Comparison of ENCODE assay signal across 8 cellular contexts in the genomic region with DNA sequence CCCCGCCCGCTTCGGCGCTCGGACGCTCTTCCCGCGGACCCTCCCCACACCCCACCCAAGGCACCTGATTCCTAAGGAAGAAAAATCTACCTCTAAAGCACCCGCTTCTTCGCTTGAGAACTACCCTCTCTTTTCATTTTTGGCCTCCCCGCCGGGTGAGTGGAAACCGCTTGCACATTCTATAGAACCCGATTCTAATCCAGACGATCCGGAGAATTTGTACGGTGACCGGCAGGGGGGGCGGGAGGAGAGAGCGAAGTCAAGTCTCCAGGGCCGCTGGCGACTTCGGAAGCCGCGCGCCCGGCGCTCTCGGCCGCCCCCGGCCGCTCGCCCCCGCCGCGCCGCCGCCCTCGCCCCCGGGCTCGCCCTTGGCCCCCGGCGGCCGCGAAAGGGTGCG. TPM values are rescaled to one million over a fixed set of nuclear protein-coding genes. Genes with fewer than 3 reads are reported as not detected.
A peak's percentile ranks its signal among the peaks of the same experiment; 100 is the strongest.
DNase-seq lines count a peak whose midpoint lies in the region; ATAC-seq and TF ChIP-seq lines count a peak whose summit lies in the region.

A gene (plus strand): TSS at position 262 of the 397 bp plus-strand sequence. CDS start 221 bp downstream, outside the sequence.

- intact Hi-C loops in right lobe of liver (cut with DNase I), result no loop called here

- TF ChIP-seq CTCF in AG09309 (IDR thresholded peaks at IDR 0.05; ENCODE audit: control insufficient read depth, insufficient read depth, low read depth, low read length, missing control alignments) (peak; percentile 56), right lobe of liver (IDR thresholded peaks at IDR 0.05) (peak in 3 of 4 donors; percentile 25 to 43 (median 32))

- no peak for DNase-seq in AG09309 (ENCODE audit: low read depth)
- DNase-seq in HK-2 (ENCODE audit: unreplicated experiment), result peak; percentile 36
- peak; percentile 20 for DNase-seq in T-helper 2 cell treated with Interferon-gamma antibody and Interleukin-4, amounts not matched to agents 5 μg/mL and 100 μg/mL, for 36 hours (ENCODE audit: low spot score)
- peak; percentile 73 to 75 (median 74) for DNase-seq in right lobe of liver
- DNase-seq in stimulated activated CD4-positive, alpha-beta T cell treated with anti-CD3 and anti-CD28 coated beads, Interleukin-2, amount 100 ng/mL, for 48 hours, result peak; percentile 23 to 26

- H3K4me1 Mint-ChIP-seq in T-helper 2 cell treated with Interferon-gamma antibody and Interleukin-4, amounts not matched to agents 5 μg/mL and 100 μg/mL, for 36 hours (ENCODE audit: low read depth), result peaks cover 10% of the 10 kb centered on the region

- peaks cover 0 to 5% of the 10 kb centered on the region in 2 donors for H3K4me1 ChIP-seq in duodenal mucosa (ENCODE audit: control insufficient read depth in 1 of 2, insufficient read depth in 2 of 2, low read length in 2 of 2)
- no peaks in the 10 kb centered on the region for H3K4me1 ChIP-seq in right lobe of liver

- under 1% methylated on average over 13 of the region's 46 CpGs for WGBS in right lobe of liver (ENCODE audit: insufficient coverage, low coverage, low lambda C conversion rate, missing lambda C conversion rate)

- peak within 1 kb of the TSS; percentile 65 for H3K4me3 Mint-ChIP-seq in T-helper 2 cell treated with Interferon-gamma antibody and Interleukin-4, amounts not matched to agents 5 μg/mL and 100 μg/mL, for 36 hours

- peaks cover 72% of the 10 kb centered on the region for H3K27me3 Mint-ChIP-seq in T-helper 2 cell treated with Interferon-gamma antibody and Interleukin-4, amounts not matched to agents 5 μg/mL and 100 μg/mL, for 36 hours (ENCODE audit: low read depth)

- no peak within 1 kb of the TSS for H3K27ac Mint-ChIP-seq in T-helper 2 cell treated with Interferon-gamma antibody and Interleukin-4, amounts not matched to agents 5 μg/mL and 100 μg/mL, for 36 hours

- H3K4me3 ChIP-seq in AG09309 (ENCODE audit: control insufficient read depth, low read depth, low read length) (peak within 1 kb of the TSS; percentile 92), duodenal mucosa (ENCODE audit: low read depth in 1 of 2, low read length in 2 of 2) (peak within 1 kb of the TSS; percentile 63 to 67), right lobe of liver (peak within 1 kb of the TSS; percentile 57 to 64 (median 58))

- TF ChIP-seq POLR2A in right lobe of liver (IDR thresholded peaks at IDR 0.05), result no peak

- H3K36me3 ChIP-seq in duodenal mucosa (ENCODE audit: control insufficient read depth in 1 of 2, insufficient read depth in 2 of 2, low read length in 2 of 2), result no peaks in the 10 kb centered on the region
- H3K36me3 ChIP-seq in right lobe of liver, result no peaks in the 10 kb centered on the region

- ATAC-seq in right lobe of liver (peak; percentile 86 to 90 (median 86)), HG02642 (IDR thresholded peaks at IDR 0.05; ENCODE audit: poor library complexity, unreplicated experiment) (no peak), HG03469 (IDR thresholded peaks at IDR 0.05; ENCODE audit: unreplicated experiment) (no peak)

- H3K36me3 Mint-ChIP-seq in T-helper 2 cell treated with Interferon-gamma antibody and Interleukin-4, amounts not matched to agents 5 μg/mL and 100 μg/mL, for 36 hours (ENCODE audit: low read depth), result no peaks in the 10 kb centered on the region

- peak within 1 kb of the TSS; percentile 35 to 42 for H3K9ac ChIP-seq in duodenal mucosa (ENCODE audit: low read depth in 1 of 2, low read length in 2 of 2)

- H3K27me3 ChIP-seq in duodenal mucosa (ENCODE audit: control insufficient read depth in 1 of 2, insufficient read depth in 2 of 2, low read length in 2 of 2) (peaks cover 24 to 28% of the 10 kb centered on the region in 2 donors), right lobe of liver (no peaks in the 10 kb centered on the region)

- no peaks in the 10 kb centered on the region for H3K9me3 Mint-ChIP-seq in T-helper 2 cell treated with Interferon-gamma antibody and Interleukin-4, amounts not matched to agents 5 μg/mL and 100 μg/mL, for 36 hours

- no peak within 1 kb of the TSS for H3K27ac ChIP-seq in duodenal mucosa (ENCODE audit: low read depth, low read length)
- H3K27ac ChIP-seq in right lobe of liver, result no peak within 1 kb of the TSS

- no peaks in the 10 kb centered on the region for H3K9me3 ChIP-seq in duodenal mucosa (ENCODE audit: control insufficient read depth in 1 of 2, low read length in 2 of 2)
- no peaks in the 10 kb centered on the region for H3K9me3 ChIP-seq in right lobe of liver

RNA-seq across cellular contexts. Expression of the gene that starts here (rescaled TPM):
- 1 to 10 TPM in 2 of 6 experiments, under 1 TPM in 3, not detected in 1; 0.16 to 1.9 (median 0.60) TPM for total RNA-seq in right lobe of liver

Comparison
In these comparisons a context has a peak if more than half of its experiments do, and no peak if none do; other contexts are left out.
1. ATAC-seq: peak in right lobe of liver (4 of 4); none in HG02642 (single experiment) and HG03469 (single experiment).
2. Peak in every context shown above with its lines, with median percentiles within 50 percentile points of each other: H3K4me3 ChIP-seq.